7 cellular contexts compared by ENCODE assay signal in the genomic region with DNA sequence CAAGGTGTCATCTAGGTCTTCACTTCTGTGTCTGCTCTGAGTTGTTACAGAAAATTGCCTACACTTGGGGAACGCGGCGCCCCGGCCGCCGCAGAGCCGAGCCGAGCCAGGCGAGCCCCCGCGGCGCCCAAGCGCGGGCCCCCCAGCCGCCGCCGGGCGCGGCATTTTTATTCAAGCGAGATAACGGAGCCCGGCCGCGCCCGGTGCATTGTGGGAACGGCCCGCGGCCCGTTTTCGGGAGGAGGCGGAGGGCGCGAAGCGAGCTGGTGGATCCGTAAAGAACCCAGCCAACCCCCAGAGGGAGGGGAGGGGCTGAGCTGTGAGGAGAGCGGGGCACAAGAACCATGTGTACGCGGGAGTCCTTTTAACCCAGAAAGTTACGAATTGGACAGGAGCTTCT.
A peak's percentile ranks its signal among the peaks of the same experiment; 100 is the strongest.
DNase-seq lines count a peak whose midpoint lies in the region; ATAC-seq and TF ChIP-seq lines count a peak whose summit lies in the region.

No MANE protein-coding gene starts in this region.

- DNase-seq in NCI-H69 (lab: John Stamatoyannopoulos, UW) = peak; percentile 70
- peak; percentile 42 for DNase-seq in fibroblast of peridontal ligament (ENCODE audit: extremely low read depth)
- DNase-seq in naive thymus-derived CD4-positive, alpha-beta T cell = peak in 1 of 9 donors; percentile 23
- DNase-seq in effector CD8-positive, alpha-beta T cell (lab: John Stamatoyannopoulos, UW) = no peak
- DNase-seq in CD8-positive, alpha-beta T cell = no peak
- DNase-seq in SW 1271 (lab: John Stamatoyannopoulos, UW) = no peak

- H3K27me3 ChIP-seq in naive thymus-derived CD4-positive, alpha-beta T cell (ENCODE audit: control insufficient read depth in 2 of 2, insufficient read depth in 2 of 2, low read length in 2 of 2) = peaks cover 0 to 4% of the 10 kb centered on the region in 2 donors
- H3K27me3 ChIP-seq in CD8-positive, alpha-beta T cell (ENCODE audit: insufficient read depth, low read length) = no peaks in the 10 kb centered on the region

- peaks cover 23 to 55% (median 40%) of the 10 kb centered on the region in 5 donors for H3K27me3 Mint-ChIP-seq in naive thymus-derived CD4-positive, alpha-beta T cell
- H3K27me3 Mint-ChIP-seq in CD8-positive, alpha-beta T cell (ENCODE audit: low read depth) = peaks cover 39% of the 10 kb centered on the region

- no peak overlapping the region for H3K27ac ChIP-seq in naive thymus-derived CD4-positive, alpha-beta T cell (ENCODE audit: low read depth, low read length)
- no peak overlapping the region for H3K27ac ChIP-seq in CD8-positive, alpha-beta T cell (ENCODE audit: low read depth, low read length)

- H3K27ac Mint-ChIP-seq in naive thymus-derived CD4-positive, alpha-beta T cell = no peak overlapping the region
- no peak overlapping the region for H3K27ac Mint-ChIP-seq in CD8-positive, alpha-beta T cell

- H3K4me3 Mint-ChIP-seq in naive thymus-derived CD4-positive, alpha-beta T cell = no peak overlapping the region
- no peak overlapping the region for H3K4me3 Mint-ChIP-seq in CD8-positive, alpha-beta T cell

- POLR2A ChIA-PET in naive thymus-derived CD4-positive, alpha-beta T cell (lab: Charles Lee) = no interaction called here
- POLR2A ChIA-PET in CD8-positive, alpha-beta T cell (lab: Charles Lee) = no interaction called here

- peaks cover 0 to 50% (median 33%) of the 10 kb centered on the region in 11 donors for H3K9me3 Mint-ChIP-seq in naive thymus-derived CD4-positive, alpha-beta T cell
- peaks cover 13% of the 10 kb centered on the region for H3K9me3 Mint-ChIP-seq in CD8-positive, alpha-beta T cell

- peak; percentile 52 for ATAC-seq in GM21423 (IDR thresholded peaks at IDR 0.05; ENCODE audit: unreplicated experiment)
- ATAC-seq in naive thymus-derived CD4-positive, alpha-beta T cell = peak; percentile 32
- no peak for ATAC-seq in CD8-positive, alpha-beta T cell

- H3K36me3 Mint-ChIP-seq in naive thymus-derived CD4-positive, alpha-beta T cell = peaks cover 0 to 17% (median 5%) of the 10 kb centered on the region in 5 donors
- no peaks in the 10 kb centered on the region for H3K36me3 Mint-ChIP-seq in CD8-positive, alpha-beta T cell

- intact Hi-C loops in naive thymus-derived CD4-positive, alpha-beta T cell (cut with micrococcal nuclease) = no loop called here
- intact Hi-C loops in CD8-positive, alpha-beta T cell (cut with DNase I, micrococcal nuclease) = no loop called here

- no peaks in the 10 kb centered on the region for H3K4me1 ChIP-seq in naive thymus-derived CD4-positive, alpha-beta T cell (ENCODE audit: control insufficient read depth in 2 of 2, insufficient read depth in 2 of 2, low read length in 2 of 2)
- H3K4me1 ChIP-seq in CD8-positive, alpha-beta T cell (ENCODE audit: insufficient read depth, low read length) = no peaks in the 10 kb centered on the region

- no peaks in the 10 kb centered on the region for H3K4me1 Mint-ChIP-seq in naive thymus-derived CD4-positive, alpha-beta T cell
- no peaks in the 10 kb centered on the region for H3K4me1 Mint-ChIP-seq in CD8-positive, alpha-beta T cell (ENCODE audit: low read depth)

- CTCF ChIA-PET in naive thymus-derived CD4-positive, alpha-beta T cell (lab: Charles Lee) = no interaction called here
- CTCF ChIA-PET in CD8-positive, alpha-beta T cell (lab: Charles Lee) = no interaction called here

- no peak overlapping the region for H3K4me3 ChIP-seq in naive thymus-derived CD4-positive, alpha-beta T cell (ENCODE audit: low read length)
- no peak overlapping the region for H3K4me3 ChIP-seq in CD8-positive, alpha-beta T cell (ENCODE audit: low read depth, low read length)

- no peaks in the 10 kb centered on the region for H3K9me3 ChIP-seq in naive thymus-derived CD4-positive, alpha-beta T cell (ENCODE audit: control insufficient read depth in 2 of 3, low read length in 3 of 3)
- peaks cover 8% of the 10 kb centered on the region for H3K9me3 ChIP-seq in CD8-positive, alpha-beta T cell (ENCODE audit: low read length)

- no peak for TF ChIP-seq CTCF in CD8-positive, alpha-beta T cell (IDR thresholded peaks at IDR 0.05)

- H3K36me3 ChIP-seq in naive thymus-derived CD4-positive, alpha-beta T cell (ENCODE audit: control insufficient read depth in 2 of 3, insufficient read depth in 3 of 3, low read length in 3 of 3) = no peaks in the 10 kb centered on the region
- no peaks in the 10 kb centered on the region for H3K36me3 ChIP-seq in CD8-positive, alpha-beta T cell (ENCODE audit: insufficient read depth, low read length)

Comparison
In these comparisons a context has a peak if more than half of its experiments do, and no peak if none do; other contexts are left out.
1. DNase-seq: peak in NCI-H69 (single experiment) and fibroblast of peridontal ligament (single experiment); none in effector CD8-positive, alpha-beta T cell (single experiment), CD8-positive, alpha-beta T cell (0 of 7) and SW 1271 (0 of 2).